ENCODE assay signal across 24 cellular contexts in genomic region chr1:72649211-72649888, GRCh38.
"Had no signal": no experiment of that assay in that cellular context is flagged by ENCODE, and none has a peak within 500 bp of the region (broad histone marks: within the 10 kb centered on the region; RNA-seq: fewer than 3 reads in every experiment).

No MANE protein-coding gene starts in this region.

- H3K27me3 Mint-ChIP-seq: activated CD4-positive, alpha-beta T cell treated with anti-CD3 and anti-CD28 coated beads, Interleukin-2, amount 10 ng/mL, durations not matched to agents 7 days and 5 days; activated CD8-positive, alpha-beta T cell treated with anti-CD3 and anti-CD28 coated beads for 36 hours; activated naive CD4-positive, alpha-beta T cell treated with anti-CD3 and anti-CD28 coated beads, Interleukin-2, amount 50 U/mL, for 24 hours; effector memory CD8-positive, alpha-beta T cell; naive thymus-derived CD8-positive, alpha-beta T cell; progenitor cell of endocrine pancreas had no signal

- H3K9me3 Mint-ChIP-seq: activated CD4-positive, alpha-beta T cell treated with anti-CD3 and anti-CD28 coated beads, Interleukin-2, amount 10 ng/mL, durations not matched to agents 7 days and 5 days; activated CD8-positive, alpha-beta T cell treated with anti-CD3 and anti-CD28 coated beads for 36 hours; activated naive CD4-positive, alpha-beta T cell treated with anti-CD3 and anti-CD28 coated beads, Interleukin-2, amount 50 U/mL, for 24 hours; activated T-helper 2 cell treated with anti-CD3 and anti-CD28 coated beads, Interferon-gamma antibody, Interleukin-2, Interleukin-4, amounts not matched to agents 10 μg/mL and 5 μg/mL and 100 μg/mL, durations not matched to agents 14 hours and 24 hours and 36 hours; WTC11 had no signal

- H3K27ac Mint-ChIP-seq: activated CD4-positive, alpha-beta T cell treated with anti-CD3 and anti-CD28 coated beads, Interleukin-2, amount 10 ng/mL, durations not matched to agents 7 days and 5 days; activated CD8-positive, alpha-beta T cell treated with anti-CD3 and anti-CD28 coated beads for 36 hours; activated naive CD4-positive, alpha-beta T cell treated with anti-CD3 and anti-CD28 coated beads, Interleukin-2, amount 50 U/mL, for 24 hours; activated T-helper 2 cell treated with anti-CD3 and anti-CD28 coated beads, Interferon-gamma antibody, Interleukin-2, Interleukin-4, amounts not matched to agents 10 μg/mL and 5 μg/mL and 100 μg/mL, durations not matched to agents 14 hours and 24 hours and 36 hours; effector memory CD8-positive, alpha-beta T cell; naive thymus-derived CD8-positive, alpha-beta T cell; progenitor cell of endocrine pancreas; WTC11 had no signal

- H3K36me3 Mint-ChIP-seq: activated naive CD4-positive, alpha-beta T cell treated with anti-CD3 and anti-CD28 coated beads, Interleukin-2, amount 50 U/mL, for 24 hours; naive thymus-derived CD8-positive, alpha-beta T cell; WTC11 had no signal

- FAIRE-seq: urothelium cell line had no signal

- H3K4me3 Mint-ChIP-seq: activated CD4-positive, alpha-beta T cell treated with anti-CD3 and anti-CD28 coated beads, Interleukin-2, amount 10 ng/mL, durations not matched to agents 7 days and 5 days; activated CD8-positive, alpha-beta T cell treated with anti-CD3 and anti-CD28 coated beads for 36 hours; activated naive CD4-positive, alpha-beta T cell treated with anti-CD3 and anti-CD28 coated beads, Interleukin-2, amount 50 U/mL, for 24 hours; effector memory CD8-positive, alpha-beta T cell; naive thymus-derived CD8-positive, alpha-beta T cell; WTC11 had no signal

- DNase-seq: activated CD4-positive, alpha-beta T cell treated with anti-CD3 and anti-CD28 coated beads for 1 hour; activated CD4-positive, alpha-beta T cell treated with anti-CD3 and anti-CD28 coated beads, Interleukin-2, amount 10 ng/mL, durations not matched to agents 7 days and 5 days; activated CD8-positive, alpha-beta T cell treated with anti-CD3 and anti-CD28 coated beads for 36 hours; activated T-cell treated with anti-CD3 and anti-CD28 coated beads, Interleukin-2, amount 50 U/mL, for 48 hours; dorsolateral prefrontal cortex; effector memory CD8-positive, alpha-beta T cell; islet precursor cell; left cardiac atrium; mesenchymal stem cell; naive thymus-derived CD8-positive, alpha-beta T cell; stimulated activated CD4-positive, alpha-beta T cell treated with anti-CD3 and anti-CD28 coated beads, Interleukin-15, amount 100 ng/mL, for 24 hours; stimulated activated CD4-positive, alpha-beta T cell treated with anti-CD3 and anti-CD28 coated beads, Interleukin-2, amount 100 ng/mL, for 24 hours; stimulated activated naive CD4-positive, alpha-beta T cell had no signal

- ATAC-seq: activated CD8-positive, alpha-beta T cell treated with anti-CD3 and anti-CD28 coated beads for 36 hours; body of pancreas; effector memory CD8-positive, alpha-beta T cell; gastroesophageal sphincter; left cardiac atrium; naive thymus-derived CD8-positive, alpha-beta T cell; WTC11 had no signal

- H3K9me3 ChIP-seq: body of pancreas, gastroesophageal sphincter, tibial nerve had no signal

- H3K4me1 Mint-ChIP-seq: activated CD4-positive, alpha-beta T cell treated with anti-CD3 and anti-CD28 coated beads, Interleukin-2, amount 10 ng/mL, durations not matched to agents 7 days and 5 days; activated naive CD4-positive, alpha-beta T cell treated with anti-CD3 and anti-CD28 coated beads, Interleukin-2, amount 50 U/mL, for 24 hours; naive thymus-derived CD8-positive, alpha-beta T cell had no signal

- H3K4me1 ChIP-seq: body of pancreas, gastroesophageal sphincter had no signal

- H3K27ac ChIP-seq: body of pancreas, coronary artery, dorsolateral prefrontal cortex, gastroesophageal sphincter, hepatocyte, tibial nerve had no signal

- H3K36me3 ChIP-seq: gastroesophageal sphincter, tibial nerve had no signal

- H3K4me3 ChIP-seq: body of pancreas, coronary artery, dorsolateral prefrontal cortex, gastroesophageal sphincter, hepatocyte, smooth muscle cell, tibial nerve had no signal
